ENCODE assay signal across 21 cellular contexts in genomic region chr5:1401681-1402096, GRCh38. TPM values are rescaled to one million over a fixed set of nuclear protein-coding genes. Genes with fewer than 3 reads are reported as not detected.
A peak's percentile ranks its signal among the peaks of the same experiment; 100 is the strongest.
DNase-seq lines count a peak whose midpoint lies in the region; ATAC-seq lines count a peak whose summit lies in the region.
"Had no signal": no experiment of that assay in that cellular context is flagged by ENCODE, and none has a peak within 500 bp of the region (broad histone marks: within the 10 kb centered on the region; RNA-seq: fewer than 3 reads in every experiment).

No MANE protein-coding gene starts in this region.

- peak overlapping the region; percentile 89 for H3K4me2 ChIP-seq in BLaER1

- ATAC-seq in left ventricle myocardium superior: no peak
- no peak for ATAC-seq in HG03175 (IDR thresholded peaks at IDR 0.05; ENCODE audit: unreplicated experiment)
- ATAC-seq: activated CD8-positive, alpha-beta memory T cell treated with anti-CD3 and anti-CD28 coated beads, Interleukin-2, amount 10 ng/mL, durations not matched to agents 7 days and 5 days had no signal

- no peak overlapping the region for H3K9ac ChIP-seq in BLaER1

- no peaks in the 10 kb centered on the region for H3K9me3 ChIP-seq in BLaER1
- H3K9me3 ChIP-seq: neutrophil, testis had no signal

- peaks cover 33% of the 10 kb centered on the region for H3K4me1 ChIP-seq in BLaER1
- H3K4me1 ChIP-seq: testis had no signal

- DNase-seq in COLO668 (lab: John Stamatoyannopoulos, UW; ENCODE audit: unreplicated experiment) (peak; percentile 89), NCI-H524 (lab: John Stamatoyannopoulos, UW) (peak; percentile 76 to 96), left ventricle myocardium superior (peak; percentile 18), EL (no peak), activated gamma-delta T cell treated with Interleukin-2 at 50 U/mL for 16 hours (no peak)
- DNase-seq: activated CD8-positive, alpha-beta memory T cell treated with anti-CD3 and anti-CD28 coated beads, Interleukin-2, amount 10 ng/mL, durations not matched to agents 7 days and 5 days; activated effector memory CD4-positive, alpha-beta T cell treated with Interleukin-2 at 50 U/mL for 16 hours; Calu3; GDM1; NCI-H774; stimulated activated CD4-positive, alpha-beta T cell treated with anti-CD3 and anti-CD28 coated beads, Interleukin-12 subunit alpha, Interleukin-12 subunit beta, amount 100 ng/mL, for 4 hours; SW 1271; testis had no signal

- H3K36me3 ChIP-seq in BLaER1: no peaks in the 10 kb centered on the region
- H3K36me3 ChIP-seq: neutrophil had no signal

- H3K27ac ChIP-seq in BLaER1: 0 out of 2 replicates have a peak overlapping the region, but pooled peaks have one; percentile 22
- H3K27ac ChIP-seq: epithelial cell of prostate, neutrophil, testis had no signal

- H3K27me3 ChIP-seq in BLaER1: no peaks in the 10 kb centered on the region
- H3K27me3 ChIP-seq: testis had no signal

- no peak overlapping the region for H3K4me3 ChIP-seq in BLaER1
- H3K4me3 ChIP-seq: testis had no signal

- H4K20me1 ChIP-seq in BLaER1: no peaks in the 10 kb centered on the region

- intact Hi-C loops in left ventricle myocardium superior (cut with micrococcal nuclease): no loop called here

RNA-seq across cellular contexts. Expression of gene SLC6A3, which starts 43.6 kb away (rescaled TPM):
- not detected for total RNA-seq in left ventricle myocardium superior
- total RNA-seq: bronchial epithelial cell, Calu3, dermis microvascular lymphatic vessel endothelial cell, frontal cortex, mononuclear cell had no signal

RNA-seq across cellular contexts. Expression of gene CLPTM1L, which starts 56.8 kb away (rescaled TPM):
- 31.5 TPM for total RNA-seq in left ventricle myocardium superior

Comparison
In these comparisons a context has a peak if more than half of its experiments do, and no peak if none do; other contexts are left out.
1. DNase-seq: peak in COLO668 (single experiment), NCI-H524 (2 of 2) and left ventricle myocardium superior (single experiment); none in EL (single experiment) and activated gamma-delta T cell treated with Interleukin-2 at 50 U/mL for 16 hours (single experiment).